Comparison of ENCODE assay signal across 19 cellular contexts in the genomic region with DNA sequence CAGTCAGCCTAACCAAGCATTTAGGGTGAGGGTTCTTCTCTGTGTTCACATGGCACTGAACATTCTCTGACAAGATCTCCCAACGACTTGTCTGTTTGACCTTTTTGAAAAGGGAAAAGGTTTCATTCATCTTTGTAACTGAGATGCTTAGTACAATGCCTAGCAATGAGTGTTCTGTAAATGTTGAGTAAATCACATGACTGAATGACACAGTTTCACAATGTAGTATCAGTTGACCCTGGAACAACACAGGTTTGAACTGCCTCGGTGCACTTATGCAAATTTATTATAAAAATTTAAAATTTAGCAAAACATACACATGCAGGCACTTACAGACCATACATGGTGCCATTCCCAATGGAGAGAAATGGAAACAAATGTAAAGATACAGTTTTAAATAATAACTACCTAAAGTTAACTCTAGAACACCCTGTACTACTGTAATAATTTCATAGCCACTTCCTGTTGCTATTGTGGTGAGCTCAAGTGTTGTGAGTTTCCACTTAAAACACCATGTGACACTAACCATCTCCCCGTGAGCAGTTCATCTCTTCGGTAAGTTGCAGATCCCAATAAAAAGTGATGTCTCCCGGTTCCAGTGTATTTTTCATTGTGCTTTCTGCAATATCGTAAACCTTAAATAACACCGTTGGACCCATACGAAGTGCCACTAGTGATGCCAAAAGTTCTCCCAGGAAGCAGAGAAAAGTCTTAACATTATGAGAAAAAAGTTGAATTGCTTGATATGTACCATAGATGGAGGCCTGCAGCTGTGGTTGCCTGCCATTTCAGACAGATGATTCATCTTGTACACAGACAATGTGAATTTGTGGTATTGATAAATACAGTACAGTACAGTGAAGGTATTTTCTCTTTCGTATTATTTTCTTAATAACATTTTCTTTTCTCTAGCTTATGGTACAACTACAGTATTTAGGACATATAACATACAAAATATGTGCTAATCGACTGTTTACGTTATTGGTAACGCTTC. TPM values are rescaled to one million over a fixed set of nuclear protein-coding genes. Genes with fewer than 3 reads are reported as not detected.
A peak's percentile ranks its signal among the peaks of the same experiment; 100 is the strongest.
DNase-seq lines count a peak whose midpoint lies in the region; ATAC-seq, FAIRE-seq and TF ChIP-seq lines count a peak whose summit lies in the region.
"Had no signal": no experiment of that assay in that cellular context is flagged by ENCODE, and none has a peak within 500 bp of the region (broad histone marks: within the 10 kb centered on the region; RNA-seq: fewer than 3 reads in every experiment).

No MANE protein-coding gene starts in this region.

- ATAC-seq in DND-41 (ENCODE audit: insufficient read depth, low read depth), result peak; percentile 62; the same call in 1 of the 3 replicates
- peak; percentile 54 for ATAC-seq in GM21737 (IDR thresholded peaks at IDR 0.05; ENCODE audit: unreplicated experiment)
- ATAC-seq: activated T-cell treated with anti-CD3 and anti-CD28 coated beads, Interleukin-2, amount 50 U/mL, for 72 hours; left cardiac atrium; pancreas had no signal

- H3K9me3 ChIP-seq in DND-41 (ENCODE audit: insufficient read depth, low read length, severe bottlenecking), result no peaks in the 10 kb centered on the region
- H3K9me3 ChIP-seq in MM.1S (replicated peaks; ENCODE audit: insufficient read depth, low read length), result no peaks in the 10 kb centered on the region
- H3K9me3 ChIP-seq: Caco-2, pancreas, testis had no signal

- H3K79me2 ChIP-seq in DND-41 (ENCODE audit: insufficient read depth, low read length), result no peaks in the 10 kb centered on the region
- H3K79me2 ChIP-seq in MM.1S (ENCODE audit: low read length), result no peaks in the 10 kb centered on the region

- H3K27ac ChIP-seq in DND-41 (ENCODE audit: low read length) (peak overlapping the region; percentile 21; the same call in 1 of the 2 replicates), MM.1S (ENCODE audit: low read length) (no peak overlapping the region)
- H3K27ac ChIP-seq: pancreas, testis had no signal

- H3K4me2 ChIP-seq in DND-41 (ENCODE audit: insufficient read depth, low read length) (no peak overlapping the region), MM.1S (ENCODE audit: low read depth, low read length) (no peak overlapping the region)

- H3K9ac ChIP-seq in DND-41 (ENCODE audit: low read depth, low read length) (no peak overlapping the region), MM.1S (ENCODE audit: low read length) (no peak overlapping the region)

- no peak for FAIRE-seq in bronchial epithelial cell (lab: Jason Lieb, UNC)
- FAIRE-seq in GM12891 (lab: Jason Lieb, UNC), result no peak
- FAIRE-seq: pancreas had no signal

- TF ChIP-seq CTCF in DND-41 (IDR thresholded peaks at IDR 0.05; ENCODE audit: borderline replicate concordance, extremely low read depth, low read length, poor library complexity, severe bottlenecking) (no peak), MM.1S (IDR thresholded peaks at IDR 0.05; ENCODE audit: low read length) (no peak), bronchial epithelial cell (IDR thresholded peaks at IDR 0.05; ENCODE audit: insufficient read depth, low read length, severe bottlenecking) (no peak)

- no peaks in the 10 kb centered on the region for H3K36me3 ChIP-seq in DND-41 (ENCODE audit: insufficient read depth, low read length)
- no peaks in the 10 kb centered on the region for H3K36me3 ChIP-seq in MM.1S (replicated peaks; ENCODE audit: insufficient read depth, low read length)
- H3K36me3 ChIP-seq in bronchial epithelial cell (ENCODE audit: control insufficient read depth, insufficient read depth, low read length), result no peaks in the 10 kb centered on the region
- H3K36me3 ChIP-seq: pancreas had no signal

- H3K4me1 ChIP-seq in DND-41 (ENCODE audit: insufficient read depth, low read length), result peaks cover 13% of the 10 kb centered on the region
- no peaks in the 10 kb centered on the region for H3K4me1 ChIP-seq in MM.1S (ENCODE audit: low read length)
- H3K4me1 ChIP-seq: Caco-2, pancreas, testis had no signal

- H3K9me2 ChIP-seq in MM.1S (replicated peaks; ENCODE audit: insufficient read depth, low read length), result no peaks in the 10 kb centered on the region

- H3F3A ChIP-seq in MM.1S (ENCODE audit: insufficient read depth, low read length), result no peaks in the 10 kb centered on the region

- TF ChIP-seq POLR2A in GM12891 (IDR thresholded peaks at IDR 0.05; ENCODE audit: low read depth, low read length), result no peak

- H3K27me3 ChIP-seq in DND-41 (ENCODE audit: insufficient read depth, low read length, poor library complexity) (no peaks in the 10 kb centered on the region), MM.1S (replicated peaks; ENCODE audit: insufficient read depth, low read length) (no peaks in the 10 kb centered on the region), bronchial epithelial cell (ENCODE audit: control insufficient read depth, insufficient read depth, low read length) (no peaks in the 10 kb centered on the region)
- H3K27me3 ChIP-seq: pancreas, testis had no signal

- H2AFZ ChIP-seq in DND-41 (ENCODE audit: low read depth, low read length) (0 out of 2 replicates have a peak overlapping the region, but pooled peaks have one; percentile 30), MM.1S (ENCODE audit: low read length) (no peak overlapping the region)

- H3K4me3 ChIP-seq in DND-41 (ENCODE audit: low read depth in 1 of 2, low read length in 2 of 2) (no peak overlapping the region), MM.1S (ENCODE audit: low read length) (no peak overlapping the region), bronchial epithelial cell (ENCODE audit: low read depth, low read length) (no peak overlapping the region)
- H3K4me3 ChIP-seq: pancreas, testis had no signal

- DNase-seq in DND-41, result no peak
- peak; percentile 16 for DNase-seq in MM.1S
- DNase-seq in bronchial epithelial cell (ENCODE audit: low read depth), result peak; percentile 60
- DNase-seq in GM12891 (ENCODE audit: insufficient read length, low spot score), result no peak
- DNase-seq in stimulated activated CD4-positive, alpha-beta T cell treated with anti-CD3 and anti-CD28 coated beads, Interleukin-15, amount 100 ng/mL, for 24 hours, result no peak
- DNase-seq in SKM-1 (lab: John Stamatoyannopoulos, UW; ENCODE audit: unreplicated experiment), result no peak
- no peak for DNase-seq in HuH-7.5 (ENCODE audit: low spot score)
- DNase-seq: activated CD4-positive, alpha-beta T cell treated with anti-CD3 and anti-CD28 coated beads, Interleukin-2, amount 50 U/mL, for 4 hours; activated naive CD8-positive, alpha-beta T cell treated with anti-CD3 and anti-CD28 coated beads, Interleukin-2, amount 10 ng/mL, durations not matched to agents 7 days and 5 days; activated T-cell treated with anti-CD3 and anti-CD28 coated beads, Interleukin-2, amount 50 U/mL, for 72 hours; Caco-2; cerebellar nuclear complex; endodermal cell; hypothalamus; left cardiac atrium; NCI-H1436 treated with DMSO at 0.1 percent for 48 hours; pancreas; testis had no signal

- H4K20me1 ChIP-seq in DND-41 (ENCODE audit: insufficient read depth, low read length) (no peaks in the 10 kb centered on the region), MM.1S (ENCODE audit: insufficient read depth, low read length) (no peaks in the 10 kb centered on the region)

TF ChIP-seq in GM12891, 5 proteins besides CTCF, POLR2A, EP300 and RAD21:
- TF ChIP-seq SPI1 (IDR thresholded peaks at IDR 0.05; ENCODE audit: low read depth, low read length) (no peak), POU2F2 (IDR thresholded peaks at IDR 0.05; ENCODE audit: low read depth, low read length) (no peak), POLR2AphosphoS5 (IDR thresholded peaks at IDR 0.05; ENCODE audit: low read depth, low read length) (no peak), PAX5 (IDR thresholded peaks at IDR 0.05; ENCODE audit: insufficient read depth, low read length, severe bottlenecking) (no peak), TAF1 (IDR thresholded peaks at IDR 0.05; ENCODE audit: low read depth, low read length) (no peak)

RNA-seq across cellular contexts. Expression of a gene that starts 33.9 kb away (rescaled TPM):
- total RNA-seq in bronchial epithelial cell, result under 0.01 TPM in 1 of 2 replicates, not detected in the other
- not detected for polyA plus RNA-seq in GM12891 (2012; ENCODE audit: low read depth, missing spikeins)
- total RNA-seq: activated naive CD8-positive, alpha-beta T cell treated with anti-CD3 and anti-CD28 coated beads, Interleukin-2, amount 10 ng/mL, durations not matched to agents 7 days and 5 days; activated T-cell treated with anti-CD3 and anti-CD28 coated beads, Interleukin-2, amount 50 U/mL, for 72 hours; Caco-2; endodermal cell; left cardiac atrium had no signal

Comparison
In these comparisons a context has a peak if more than half of its experiments do, and no peak if none do; other contexts are left out.
1. DNase-seq: peak in MM.1S (single experiment) and bronchial epithelial cell (single experiment); none in DND-41 (single experiment), GM12891 (single experiment), stimulated activated CD4-positive, alpha-beta T cell treated with anti-CD3 and anti-CD28 coated beads, Interleukin-15, amount 100 ng/mL, for 24 hours (single experiment), SKM-1 (single experiment) and HuH-7.5 (single experiment).